ENCODE assay signal across 8 cellular contexts in the genomic region with DNA sequence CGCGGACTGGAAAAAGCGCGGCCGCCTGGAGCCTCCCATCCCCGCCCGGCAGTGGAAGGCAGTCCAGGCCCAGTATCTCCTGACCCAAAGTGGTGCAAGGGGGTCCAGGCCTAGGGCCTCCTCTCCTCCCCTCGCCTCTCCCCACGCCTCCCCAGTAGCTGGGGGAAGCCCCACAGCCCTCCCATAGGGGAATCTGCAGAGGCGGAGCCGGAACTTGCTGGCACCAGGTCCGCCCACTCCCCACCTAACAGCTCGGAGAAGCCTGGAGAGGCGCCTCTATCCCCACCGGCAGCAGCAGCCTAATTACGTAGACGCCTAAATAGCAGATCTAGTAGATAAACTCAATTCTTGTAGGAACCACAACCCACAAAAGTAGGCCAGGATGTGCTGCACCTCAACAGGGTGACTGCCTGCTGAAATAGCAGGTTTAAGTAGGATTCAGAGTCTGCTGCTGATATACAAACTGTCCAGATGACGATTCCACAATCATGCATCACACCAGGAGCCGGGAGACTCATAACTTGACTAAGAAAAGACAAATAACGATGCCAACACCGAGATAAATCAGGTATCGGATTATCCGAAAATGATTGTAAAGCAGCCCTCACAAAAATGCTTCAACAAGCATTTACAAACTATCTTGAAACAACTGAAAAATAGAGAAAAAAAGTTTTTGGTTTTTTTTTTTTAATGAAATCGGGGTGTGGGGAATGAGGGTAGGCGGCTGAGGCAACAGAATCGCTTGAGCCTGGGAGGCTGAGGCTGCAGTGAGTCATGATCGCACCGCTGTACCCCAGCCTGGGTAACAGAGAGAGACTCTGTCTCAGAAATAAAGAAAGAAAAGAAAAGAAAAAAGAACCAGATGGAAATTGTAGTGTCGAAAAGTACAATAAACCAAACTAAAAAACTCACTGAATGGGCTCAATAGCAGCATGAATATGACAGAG. TPM values are rescaled to one million over a fixed set of nuclear protein-coding genes. Genes with fewer than 3 reads are reported as not detected.
DNase-seq lines count a peak whose midpoint lies in the region; ATAC-seq and TF ChIP-seq lines count a peak whose summit lies in the region.

No MANE protein-coding gene starts in this region.

- DNase-seq in DND-41 (peak; percentile 93), T-helper 2 cell (peak; percentile 70 to 99 (median 90)), osteocyte (ENCODE audit: extremely low spot score, unreplicated experiment) (no peak), NCI-H1105 treated with DMSO at 0.1 percent for 48 hours (lab: John Stamatoyannopoulos, UW) (no peak), ACHN (no peak)
- DNase-seq in activated naive CD8-positive, alpha-beta T cell treated with anti-CD3 and anti-CD28 coated beads for 36 hours, result peak; percentile 88
- DNase-seq in stimulated activated CD4-positive, alpha-beta T cell treated with anti-CD3 and anti-CD28 coated beads, Interleukin-12 subunit alpha, Interleukin-12 subunit beta, amount 100 ng/mL, for 24 hours (ENCODE audit: low read depth in 2 of 2), result peak; percentile 60 to 79

- H3K9me3 ChIP-seq in DND-41 (ENCODE audit: insufficient read depth, low read length, severe bottlenecking), result no peaks in the 10 kb centered on the region

- no peaks in the 10 kb centered on the region for H3K27me3 ChIP-seq in DND-41 (ENCODE audit: insufficient read depth, low read length, poor library complexity)

- no peaks in the 10 kb centered on the region for H3K79me2 ChIP-seq in DND-41 (ENCODE audit: insufficient read depth, low read length)

- peak overlapping the region; percentile 72 for H3K4me3 Mint-ChIP-seq in activated naive CD8-positive, alpha-beta T cell treated with anti-CD3 and anti-CD28 coated beads for 36 hours
- no peak overlapping the region for H3K4me3 Mint-ChIP-seq in osteocyte (ENCODE audit: unreplicated experiment)

- peaks cover 25% of the 10 kb centered on the region for H3K4me1 Mint-ChIP-seq in activated naive CD8-positive, alpha-beta T cell treated with anti-CD3 and anti-CD28 coated beads for 36 hours
- no peaks in the 10 kb centered on the region for H3K4me1 Mint-ChIP-seq in osteocyte (ENCODE audit: unreplicated experiment)

- peak overlapping the region; percentile 66 for H3K4me2 ChIP-seq in DND-41 (ENCODE audit: insufficient read depth, low read length)

- no peaks in the 10 kb centered on the region for H3K36me3 ChIP-seq in DND-41 (ENCODE audit: insufficient read depth, low read length)

- H3K27ac ChIP-seq in DND-41 (ENCODE audit: low read length), result peak overlapping the region; percentile 56

- no peaks in the 10 kb centered on the region for H3K27me3 Mint-ChIP-seq in activated naive CD8-positive, alpha-beta T cell treated with anti-CD3 and anti-CD28 coated beads for 36 hours
- peaks cover 15% of the 10 kb centered on the region for H3K27me3 Mint-ChIP-seq in osteocyte (ENCODE audit: unreplicated experiment)

- in situ Hi-C loops in ACHN (cut with HindIII; ENCODE audit: low pct_ligation_motif_present, low pct_unique_long_range_greater_than_20kb, low sequenced_read_pairs), result no loop called here

- H4K20me1 ChIP-seq in DND-41 (ENCODE audit: insufficient read depth, low read length), result 0 out of 2 replicates have a peak, but pooled peaks cover 7% of the 10 kb centered on the region

- peak overlapping the region in 1 of 2 experiments; percentile 47; a peak in 2 of 4 replicates for H3K4me3 ChIP-seq in DND-41 (ENCODE audit: low read depth in 1 of 2, low read length in 2 of 2)

- peaks cover 18% of the 10 kb centered on the region for H3K4me1 ChIP-seq in DND-41 (ENCODE audit: insufficient read depth, low read length)

- H3K9me3 Mint-ChIP-seq in activated naive CD8-positive, alpha-beta T cell treated with anti-CD3 and anti-CD28 coated beads for 36 hours, result no peaks in the 10 kb centered on the region
- no peaks in the 10 kb centered on the region for H3K9me3 Mint-ChIP-seq in osteocyte (ENCODE audit: unreplicated experiment)

- peak overlapping the region; percentile 30; the same call in 1 of the 2 replicates for H3K9ac ChIP-seq in DND-41 (ENCODE audit: low read depth, low read length)

- TF ChIP-seq CTCF in DND-41 (IDR thresholded peaks at IDR 0.05; ENCODE audit: borderline replicate concordance, extremely low read depth, low read length, poor library complexity, severe bottlenecking), result no peak
- TF ChIP-seq CTCF in osteocyte (IDR thresholded peaks at IDR 0.05), result no peak

- peak overlapping the region; percentile 64; the same call in 1 of the 2 replicates for H2AFZ ChIP-seq in DND-41 (ENCODE audit: low read depth, low read length)

- peak overlapping the region; percentile 91 for H3K27ac Mint-ChIP-seq in activated naive CD8-positive, alpha-beta T cell treated with anti-CD3 and anti-CD28 coated beads for 36 hours
- H3K27ac Mint-ChIP-seq in osteocyte (ENCODE audit: unreplicated experiment), result no peak overlapping the region

- no peaks in the 10 kb centered on the region for H3K36me3 Mint-ChIP-seq in activated naive CD8-positive, alpha-beta T cell treated with anti-CD3 and anti-CD28 coated beads for 36 hours
- no peaks in the 10 kb centered on the region for H3K36me3 Mint-ChIP-seq in osteocyte (ENCODE audit: unreplicated experiment)

- ATAC-seq in DND-41 (ENCODE audit: insufficient read depth, low read depth), result peak; percentile 99
- ATAC-seq in HG02623 (IDR thresholded peaks at IDR 0.05; ENCODE audit: unreplicated experiment), result no peak

RNA-seq across cellular contexts. Expression of a gene that starts 11.4 kb away (rescaled TPM):
- 10 to 100 TPM; 22.7 to 23.2 TPM for total RNA-seq in activated naive CD8-positive, alpha-beta T cell treated with anti-CD3 and anti-CD28 coated beads for 36 hours
- 34.3 and 40.6 TPM in 2 replicates for total RNA-seq in osteocyte

RNA-seq across cellular contexts. Expression of a gene that starts 14.6 kb away (rescaled TPM):
- total RNA-seq in activated naive CD8-positive, alpha-beta T cell treated with anti-CD3 and anti-CD28 coated beads for 36 hours, result 10 to 100 TPM; 20.6 to 20.7 TPM
- total RNA-seq in osteocyte, result 17.2 and 17.3 TPM in 2 replicates

Comparison
In these comparisons a context has a peak if more than half of its experiments do, and no peak if none do; other contexts are left out.
1. DNase-seq: peak in DND-41 (single experiment), T-helper 2 cell (5 of 5), activated naive CD8-positive, alpha-beta T cell treated with anti-CD3 and anti-CD28 coated beads for 36 hours (single experiment) and stimulated activated CD4-positive, alpha-beta T cell treated with anti-CD3 and anti-CD28 coated beads, Interleukin-12 subunit alpha, Interleukin-12 subunit beta, amount 100 ng/mL, for 24 hours (2 of 2); none in osteocyte (single experiment), NCI-H1105 treated with DMSO at 0.1 percent for 48 hours (single experiment) and ACHN (single experiment).